ENCODE assay signal across 12 cellular contexts in genomic region chr16:8818499-8819270, GRCh38. TPM values are rescaled to one million over a fixed set of nuclear protein-coding genes. Genes with fewer than 3 reads are reported as not detected.
DNase-seq lines count a peak whose midpoint lies in the region; ATAC-seq and TF ChIP-seq lines count a peak whose summit lies in the region.
"Had no signal": no experiment of that assay in that cellular context is flagged by ENCODE, and none has a peak within 500 bp of the region (broad histone marks: within the 10 kb centered on the region; RNA-seq: fewer than 3 reads in every experiment).

No MANE protein-coding gene starts in this region.

- H3K9me3 Mint-ChIP-seq in activated CD4-positive, alpha-beta T cell treated with anti-CD3 and anti-CD28 coated beads for 36 hours (ENCODE audit: low read depth), result no peaks in the 10 kb centered on the region
- H3K9me3 Mint-ChIP-seq in immature natural killer cell, result no peaks in the 10 kb centered on the region
- H3K9me3 Mint-ChIP-seq: activated T-helper 2 cell treated with anti-CD3 and anti-CD28 coated beads, Interferon-gamma antibody, Interleukin-2, Interleukin-4, amounts not matched to agents 10 μg/mL and 5 μg/mL and 100 μg/mL, durations not matched to agents 14 hours and 24 hours and 36 hours had no signal

- H3K27me3 Mint-ChIP-seq in activated CD4-positive, alpha-beta T cell treated with anti-CD3 and anti-CD28 coated beads for 36 hours, result no peaks in the 10 kb centered on the region
- H3K27me3 Mint-ChIP-seq in immature natural killer cell (ENCODE audit: low read depth in 3 of 3), result peaks cover 0 to 2% (median 1%) of the 10 kb centered on the region in 3 donors

- ATAC-seq in activated CD4-positive, alpha-beta T cell treated with anti-CD3 and anti-CD28 coated beads for 36 hours, result no peak
- ATAC-seq in GM21723 (IDR thresholded peaks at IDR 0.05; ENCODE audit: unreplicated experiment) (peak; percentile 84), HG03432 (IDR thresholded peaks at IDR 0.05; ENCODE audit: unreplicated experiment) (peak; percentile 90)
- ATAC-seq: A549 had no signal

- TF ChIP-seq EP300 in stomach (IDR thresholded peaks at IDR 0.05), result no peak

- H3K4me3 Mint-ChIP-seq in activated CD4-positive, alpha-beta T cell treated with anti-CD3 and anti-CD28 coated beads for 36 hours, result no peak overlapping the region
- H3K4me3 Mint-ChIP-seq in immature natural killer cell, result no peak overlapping the region

- H3K4me3 ChIP-seq in neutrophil (ENCODE audit: low read depth in 1 of 2, low read length in 1 of 2) (no peak overlapping the region), stomach (no peak overlapping the region)
- H3K4me3 ChIP-seq: A549, testis had no signal

- H3K27me3 ChIP-seq in neutrophil, result no peaks in the 10 kb centered on the region
- H3K27me3 ChIP-seq in stomach, result no peaks in the 10 kb centered on the region
- H3K27me3 ChIP-seq: testis had no signal

- POLR2A ChIA-PET in activated CD4-positive, alpha-beta T cell treated with anti-CD3 and anti-CD28 coated beads for 36 hours (lab: Charles Lee), result no interaction called here

- H3K9me3 ChIP-seq in neutrophil (no peaks in the 10 kb centered on the region), stomach (no peaks in the 10 kb centered on the region)
- H3K9me3 ChIP-seq: A549, testis had no signal

- H3K4me1 ChIP-seq in neutrophil (ENCODE audit: control insufficient read depth in 1 of 2, insufficient read depth in 1 of 2, low read depth in 1 of 2, low read length in 1 of 2) (peaks cover 13 to 32% of the 10 kb centered on the region in 2 experiments), stomach (no peaks in the 10 kb centered on the region)
- H3K4me1 ChIP-seq: A549, testis had no signal

- CTCF ChIA-PET in activated CD4-positive, alpha-beta T cell treated with anti-CD3 and anti-CD28 coated beads for 36 hours (lab: Charles Lee), result interaction anchor here (1.1 kb wide), 1 partner anchor 8 kb away, joined by 3 read pairs; no protein-coding TSS in a partner anchor

- H3K36me3 ChIP-seq in neutrophil (peaks cover 16% of the 10 kb centered on the region), stomach (peaks cover 31 to 86% (median 83%) of the 10 kb centered on the region in 4 donors)

- H3K4me1 Mint-ChIP-seq in activated CD4-positive, alpha-beta T cell treated with anti-CD3 and anti-CD28 coated beads for 36 hours, result peaks cover 21% of the 10 kb centered on the region
- H3K4me1 Mint-ChIP-seq in immature natural killer cell, result peaks cover 5 to 28% of the 10 kb centered on the region in 2 donors

- peak overlapping the region; percentile 69 for H3K27ac Mint-ChIP-seq in activated CD4-positive, alpha-beta T cell treated with anti-CD3 and anti-CD28 coated beads for 36 hours
- H3K27ac Mint-ChIP-seq in immature natural killer cell, result peak overlapping the region in 3 of 6 donors; percentile 21 to 57 (median 35)
- H3K27ac Mint-ChIP-seq: activated T-helper 2 cell treated with anti-CD3 and anti-CD28 coated beads, Interferon-gamma antibody, Interleukin-2, Interleukin-4, amounts not matched to agents 10 μg/mL and 5 μg/mL and 100 μg/mL, durations not matched to agents 14 hours and 24 hours and 36 hours had no signal

- WGBS in stomach, 5 donors, result 84 to 91% (median 87%) methylated on average over 10 of the region's 10 CpGs

- H3K27ac ChIP-seq in neutrophil (peak overlapping the region; percentile 61), stomach (no peak overlapping the region)
- H3K27ac ChIP-seq: A549, testis had no signal

- H3K36me3 Mint-ChIP-seq in activated CD4-positive, alpha-beta T cell treated with anti-CD3 and anti-CD28 coated beads for 36 hours (ENCODE audit: low read depth), result peaks cover 72% of the 10 kb centered on the region
- H3K36me3 Mint-ChIP-seq in immature natural killer cell, result peaks cover 19 to 42% (median 19%) of the 10 kb centered on the region in 3 donors

- DNase-seq in activated CD4-positive, alpha-beta T cell treated with anti-CD3 and anti-CD28 coated beads for 36 hours, result no peak
- no peak for DNase-seq in activated CD4-positive, alpha-beta T cell treated with anti-CD3 and anti-CD28 coated beads for 1 hour
- DNase-seq in stomach, result no peak
- DNase-seq in cortex of kidney (lab: John Stamatoyannopoulos, UW), result no peak
- no peak for DNase-seq in immature natural killer cell
- DNase-seq: NCI-H510A, testis had no signal

- TF ChIP-seq CTCF in neutrophil (IDR thresholded peaks at IDR 0.05) (no peak), stomach (IDR thresholded peaks at IDR 0.05) (no peak)

- TF ChIP-seq POLR2A in stomach (IDR thresholded peaks at IDR 0.05), result no peak

- intact Hi-C loops in activated CD4-positive, alpha-beta T cell treated with anti-CD3 and anti-CD28 coated beads for 36 hours (cut with DNase I, micrococcal nuclease), result no loop called here
- intact Hi-C loops in stomach (cut with DNase I; ENCODE audit: low total_unique reads), result no loop called here

RNA-seq across cellular contexts. Expression of gene PMM2, which starts 21.0 kb away (rescaled TPM):
- 10 to 100 TPM; 38.3 to 39.0 TPM for total RNA-seq in activated CD4-positive, alpha-beta T cell treated with anti-CD3 and anti-CD28 coated beads for 36 hours
- 10 to 100 TPM; 36.8 to 89.3 (median 51.8) TPM for total RNA-seq in stomach
- polyA plus RNA-seq in stomach (10 to 100 TPM; 15.1 to 27.2 (median 16.8) TPM), immature natural killer cell (10 to 100 TPM; 11.2 to 28.9 (median 15.1) TPM)

RNA-seq across cellular contexts. Expression of gene TMEM186, which starts 21.2 kb away (rescaled TPM):
- total RNA-seq in activated CD4-positive, alpha-beta T cell treated with anti-CD3 and anti-CD28 coated beads for 36 hours, result 10 to 100 TPM in 1 of 2 experiments, 1 to 10 TPM in 1; 9.4 to 14.5 TPM
- 10 to 100 TPM in 1 of 5 donors, 1 to 10 TPM in 3, not detected in 1; 5.3 to 12.9 (median 8.1) TPM for total RNA-seq in stomach
- polyA plus RNA-seq in stomach (10 to 100 TPM in 1 of 3 donors, 1 to 10 TPM in 2; 5.3 to 10.4 (median 6.3) TPM), immature natural killer cell (1 to 10 TPM; 6.1 to 8.3 (median 7.0) TPM)

RNA-seq across cellular contexts. Expression of gene CARHSP1, which starts 50.1 kb away (rescaled TPM):
- 10 to 100 TPM; 49.4 to 64.5 TPM for total RNA-seq in activated CD4-positive, alpha-beta T cell treated with anti-CD3 and anti-CD28 coated beads for 36 hours
- total RNA-seq in stomach, result 10 to 100 TPM in 4 of 5 donors, 1 to 10 TPM in 1; 2.0 to 78.6 (median 36.4) TPM
- 100 to 1,000 TPM in 2 of 3 donors, 10 to 100 TPM in 1; 95.5 to 190 (median 149) TPM for polyA plus RNA-seq in stomach
- 10 to 100 TPM; 83.0 to 96.8 (median 92.9) TPM for polyA plus RNA-seq in immature natural killer cell
